12 cellular contexts compared by ENCODE assay signal in genomic region chr11:14308897-14309387, GRCh38. TPM values are rescaled to one million over a fixed set of nuclear protein-coding genes. Genes with fewer than 3 reads are reported as not detected.
DNase-seq lines count a peak whose midpoint lies in the region; ATAC-seq and TF ChIP-seq lines count a peak whose summit lies in the region.
"Had no signal": no experiment of that assay in that cellular context is flagged by ENCODE, and none has a peak within 500 bp of the region (broad histone marks: within the 10 kb centered on the region; RNA-seq: fewer than 3 reads in every experiment).

No MANE protein-coding gene starts in this region.

- no peaks in the 10 kb centered on the region for H3K9me3 Mint-ChIP-seq in activated naive CD8-positive, alpha-beta T cell treated with anti-CD3 and anti-CD28 coated beads, Interleukin-2, amount 50 U/mL, for 24 hours
- H3K9me3 Mint-ChIP-seq in activated naive CD8-positive, alpha-beta T cell treated with anti-CD3 and anti-CD28 coated beads for 36 hours, result no peaks in the 10 kb centered on the region
- H3K9me3 Mint-ChIP-seq: brain had no signal

- H3K4me3 Mint-ChIP-seq in activated naive CD8-positive, alpha-beta T cell treated with anti-CD3 and anti-CD28 coated beads, Interleukin-2, amount 50 U/mL, for 24 hours, result no peak overlapping the region
- no peak overlapping the region for H3K4me3 Mint-ChIP-seq in activated naive CD8-positive, alpha-beta T cell treated with anti-CD3 and anti-CD28 coated beads for 36 hours
- H3K4me3 Mint-ChIP-seq: brain had no signal

- H4K20me1 ChIP-seq in SU-DHL-6 (ENCODE audit: low read depth, low read length), result peaks cover 5% of the 10 kb centered on the region; the same call in 1 of the 2 replicates

- peaks cover 95% of the 10 kb centered on the region for H3K79me2 ChIP-seq in SU-DHL-6 (ENCODE audit: insufficient read depth, low read length)

- DNase-seq in activated naive CD8-positive, alpha-beta T cell treated with anti-CD3 and anti-CD28 coated beads, Interleukin-2, amount 50 U/mL, for 24 hours, result no peak
- no peak for DNase-seq in activated naive CD8-positive, alpha-beta T cell treated with anti-CD3 and anti-CD28 coated beads for 36 hours
- DNase-seq in NOMO-1 treated with dmso at 0.1 percent for 144 hours (lab: John Stamatoyannopoulos, UW; ENCODE audit: unreplicated experiment), result no peak
- no peak for DNase-seq in GM10248 (ENCODE audit: extremely low spot score)
- DNase-seq: GF-D8, occipital lobe, uterus had no signal

- H3K9ac ChIP-seq in SU-DHL-6 (ENCODE audit: low read length), result peak overlapping the region; percentile 40
- peak overlapping the region in 2 of 5 donors; percentile 6 to 39 for H3K9ac ChIP-seq in subcutaneous abdominal adipose tissue (ENCODE audit: low read length in 5 of 5)

- CTCF ChIA-PET in GM10248 (lab: Yijun Ruan, JAX), result interaction anchor here (0.7 to 5.2 kb wide), 24 partner anchors 8 to 194 kb away, joined by 3 to 49 read pairs (median 4); no protein-coding TSS in a partner anchor

- H3K4me2 ChIP-seq in SU-DHL-6 (ENCODE audit: low read depth, low read length, poor library complexity, severe bottlenecking), result peak overlapping the region; percentile 96

- peak overlapping the region; percentile 3 for H3K4me3 ChIP-seq in SU-DHL-6 (ENCODE audit: insufficient read depth, low read length, poor library complexity, severe bottlenecking)
- H3K4me3 ChIP-seq in subcutaneous abdominal adipose tissue (ENCODE audit: low read depth in 1 of 5, low read length in 5 of 5), result no peak overlapping the region
- H3K4me3 ChIP-seq: uterus had no signal

- H3K4me1 Mint-ChIP-seq in activated naive CD8-positive, alpha-beta T cell treated with anti-CD3 and anti-CD28 coated beads, Interleukin-2, amount 50 U/mL, for 24 hours, result peaks cover 29% of the 10 kb centered on the region
- H3K4me1 Mint-ChIP-seq in activated naive CD8-positive, alpha-beta T cell treated with anti-CD3 and anti-CD28 coated beads for 36 hours, result peaks cover 19% of the 10 kb centered on the region

- H3K36me3 ChIP-seq in SU-DHL-6 (ENCODE audit: low read length), result no peaks in the 10 kb centered on the region
- no peaks in the 10 kb centered on the region for H3K36me3 ChIP-seq in subcutaneous abdominal adipose tissue (ENCODE audit: control insufficient read depth in 5 of 5, insufficient read depth in 5 of 5, low read length in 5 of 5)
- H3K36me3 ChIP-seq: uterus had no signal

- H3F3A ChIP-seq in SU-DHL-6 (ENCODE audit: insufficient read depth), result peaks cover 68% of the 10 kb centered on the region

- no peaks in the 10 kb centered on the region for H3K9me2 ChIP-seq in SU-DHL-6 (replicated peaks; ENCODE audit: insufficient read depth, low read length)

- POLR2A ChIA-PET in GM10248 (lab: Yijun Ruan, JAX), result no interaction called here

- H3K36me3 Mint-ChIP-seq in activated naive CD8-positive, alpha-beta T cell treated with anti-CD3 and anti-CD28 coated beads, Interleukin-2, amount 50 U/mL, for 24 hours (ENCODE audit: low read depth), result peaks cover 2% of the 10 kb centered on the region
- peaks cover 2% of the 10 kb centered on the region for H3K36me3 Mint-ChIP-seq in activated naive CD8-positive, alpha-beta T cell treated with anti-CD3 and anti-CD28 coated beads for 36 hours
- H3K36me3 Mint-ChIP-seq: brain had no signal

- H2AFZ ChIP-seq in SU-DHL-6 (ENCODE audit: low read depth, low read length, severe bottlenecking), result no peak overlapping the region

- H3K4me1 ChIP-seq in subcutaneous abdominal adipose tissue (ENCODE audit: control insufficient read depth in 5 of 5, insufficient read depth in 5 of 5, low read length in 5 of 5), result peaks cover 0 to 34% (median 26%) of the 10 kb centered on the region in 5 donors

- H3K27me3 ChIP-seq in SU-DHL-6 (ENCODE audit: low read length) (no peaks in the 10 kb centered on the region), subcutaneous abdominal adipose tissue (ENCODE audit: control insufficient read depth in 5 of 5, insufficient read depth in 4 of 5, low read length in 5 of 5) (no peaks in the 10 kb centered on the region)
- H3K27me3 ChIP-seq: uterus had no signal

- H3K27ac ChIP-seq in SU-DHL-6 (ENCODE audit: low read depth, low read length) (peak overlapping the region; percentile 95), subcutaneous abdominal adipose tissue (ENCODE audit: low read depth, low read length) (peak overlapping the region; percentile 66)
- H3K27ac ChIP-seq: uterus had no signal

- no peaks in the 10 kb centered on the region for H3K27me3 Mint-ChIP-seq in activated naive CD8-positive, alpha-beta T cell treated with anti-CD3 and anti-CD28 coated beads, Interleukin-2, amount 50 U/mL, for 24 hours
- no peaks in the 10 kb centered on the region for H3K27me3 Mint-ChIP-seq in activated naive CD8-positive, alpha-beta T cell treated with anti-CD3 and anti-CD28 coated beads for 36 hours
- H3K27me3 Mint-ChIP-seq: brain had no signal

- H3K9me3 ChIP-seq in SU-DHL-6 (ENCODE audit: insufficient read depth, low read length), result no peaks in the 10 kb centered on the region
- H3K9me3 ChIP-seq in subcutaneous abdominal adipose tissue (ENCODE audit: control insufficient read depth in 5 of 5, low read length in 5 of 5), result no peaks in the 10 kb centered on the region
- H3K9me3 ChIP-seq: uterus had no signal

- peak; percentile 16 for ATAC-seq in activated naive CD8-positive, alpha-beta T cell treated with anti-CD3 and anti-CD28 coated beads, Interleukin-2, amount 50 U/mL, for 24 hours
- ATAC-seq in HG02870 (IDR thresholded peaks at IDR 0.05; ENCODE audit: unreplicated experiment), result peak; percentile 40
- ATAC-seq in HG02884 (IDR thresholded peaks at IDR 0.05; ENCODE audit: unreplicated experiment), result no peak

- TF ChIP-seq CTCF in SU-DHL-6 (IDR thresholded peaks at IDR 0.05; ENCODE audit: insufficient read depth, low read length, poor library complexity, severe bottlenecking) (no peak), GM10248 (IDR thresholded peaks at IDR 0.05; ENCODE audit: control extremely low read depth, extremely low read depth, low read depth, missing control alignments) (no peak)

- H3K27ac Mint-ChIP-seq in activated naive CD8-positive, alpha-beta T cell treated with anti-CD3 and anti-CD28 coated beads, Interleukin-2, amount 50 U/mL, for 24 hours, result no peak overlapping the region
- H3K27ac Mint-ChIP-seq in activated naive CD8-positive, alpha-beta T cell treated with anti-CD3 and anti-CD28 coated beads for 36 hours, result no peak overlapping the region
- H3K27ac Mint-ChIP-seq: brain had no signal

RNA-seq across cellular contexts. Expression of gene RRAS2, which starts 50.0 kb away (rescaled TPM):
- 10 to 100 TPM; 70.7 to 72.7 TPM for total RNA-seq in activated naive CD8-positive, alpha-beta T cell treated with anti-CD3 and anti-CD28 coated beads for 36 hours
